ENCODE assay signal across 16 cellular contexts in the genomic region with DNA sequence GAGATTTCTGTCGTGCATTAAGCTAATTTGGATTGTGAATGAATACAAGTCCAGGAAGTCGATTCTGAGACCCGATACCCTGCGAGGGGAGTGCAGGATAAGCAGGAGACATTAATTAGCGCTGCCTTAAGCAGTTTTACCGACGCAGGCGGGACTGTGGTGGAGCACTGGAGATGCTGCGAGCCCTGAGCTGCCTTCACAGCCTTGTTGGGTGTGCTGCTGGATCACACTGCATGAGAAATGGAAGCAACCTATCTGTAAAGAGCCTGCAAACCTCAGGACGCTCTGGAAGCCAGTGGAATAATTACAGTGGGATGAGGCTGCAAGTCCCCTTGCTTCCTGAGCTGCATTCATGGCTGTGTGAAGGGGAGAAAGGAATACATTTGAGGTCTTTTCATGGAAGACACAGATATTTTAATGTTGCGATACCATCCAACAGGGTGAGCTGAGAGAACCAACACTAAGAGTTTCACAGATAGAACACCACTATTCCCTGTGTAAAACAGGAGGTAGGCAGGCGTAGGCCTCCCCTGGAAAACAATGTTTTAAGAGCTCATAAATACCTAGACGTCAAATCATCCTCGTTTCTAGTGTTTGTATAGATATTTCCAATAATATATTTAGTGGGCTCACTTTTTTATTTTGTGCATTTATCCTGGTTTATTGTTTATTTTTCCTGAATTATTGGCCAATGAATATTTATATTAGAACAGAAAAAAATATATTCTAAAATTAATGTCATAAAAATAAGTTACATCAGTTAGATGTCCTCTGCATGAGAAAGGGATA.
DNase-seq lines count a peak whose midpoint lies in the region; ATAC-seq and TF ChIP-seq lines count a peak whose summit lies in the region.
"Had no signal": no experiment of that assay in that cellular context is flagged by ENCODE, and none has a peak within 500 bp of the region (broad histone marks: within the 10 kb centered on the region; RNA-seq: fewer than 3 reads in every experiment).

No MANE protein-coding gene starts in this region.

- H3K27me3 ChIP-seq in WERI-Rb-1 (ENCODE audit: insufficient read depth, low read depth, severe bottlenecking) = no peaks in the 10 kb centered on the region
- H3K27me3 ChIP-seq: gastroesophageal sphincter had no signal

- DNase-seq in DMS153 treated with DMSO at 0.1 percent for 48 hours (lab: John Stamatoyannopoulos, UW; ENCODE audit: unreplicated experiment) (peak; percentile 35), DMS153 (lab: John Stamatoyannopoulos, UW) (no peak), WERI-Rb-1 (peak; percentile 44), hippocampal formation (lab: John Stamatoyannopoulos, UW) (peak; percentile 26 to 51), skeletal muscle cell (ENCODE audit: low read depth) (no peak), lower leg skin (ENCODE audit: low spot score in 2 of 2) (no peak)
- DNase-seq: activated CD8-positive, alpha-beta memory T cell treated with anti-CD3 and anti-CD28 coated beads, Interleukin-2, amount 50 U/mL, for 4 hours; activated naive CD4-positive, alpha-beta T cell treated with anti-CD3 and anti-CD28 coated beads, Interleukin-2, amount 10 ng/mL, durations not matched to agents 7 days and 5 days; NCI-H446; stimulated activated CD4-positive, alpha-beta T cell treated with anti-CD3 and anti-CD28 coated beads, Interleukin-4, amount 100 ng/mL, for 1 hour had no signal

- H3K9me3 ChIP-seq in WERI-Rb-1 (ENCODE audit: severe bottlenecking) = no peaks in the 10 kb centered on the region
- H3K9me3 ChIP-seq: gastroesophageal sphincter had no signal

- no peak for TF ChIP-seq POLR2A in lower leg skin (IDR thresholded peaks at IDR 0.05)

- no peak for TF ChIP-seq CTCF in WERI-Rb-1 (IDR thresholded peaks at IDR 0.05; ENCODE audit: low read depth, low read length)
- no peak for TF ChIP-seq CTCF in lower leg skin (IDR thresholded peaks at IDR 0.05)

- 55 to 64% methylated on average over 14 of the region's 14 CpGs for WGBS in lower leg skin, 2 donors

- H3K36me3 ChIP-seq in WERI-Rb-1 = no peaks in the 10 kb centered on the region
- H3K36me3 ChIP-seq: gastroesophageal sphincter had no signal

- H3K4me3 ChIP-seq in WERI-Rb-1 (ENCODE audit: low read depth, low read length) (peak overlapping the region; percentile 45), skeletal muscle cell (ENCODE audit: low read depth, low read length) (peak overlapping the region; percentile 40), lower leg skin (ENCODE audit: low read depth, poor library complexity, severe bottlenecking) (no peak overlapping the region)

- intact Hi-C loops in lower leg skin (cut with DNase I; ENCODE audit: low total_unique reads) = loop anchor here (1.0 kb wide), 1 partner anchor 43 kb away; no protein-coding TSS in a partner anchor

- H3K27ac ChIP-seq in WERI-Rb-1 = no peak overlapping the region
- H3K27ac ChIP-seq: 22Rv1, gastroesophageal sphincter, parathyroid adenoma had no signal

- no peak for ATAC-seq in HG03280 (IDR thresholded peaks at IDR 0.05; ENCODE audit: unreplicated experiment)
- no peak for ATAC-seq in GM21360 (IDR thresholded peaks at IDR 0.05; ENCODE audit: unreplicated experiment)
- ATAC-seq: activated CD4-positive, CD25-positive, alpha-beta regulatory T cell treated with anti-CD3 and anti-CD28 coated beads, Interleukin-2, amount 50 U/mL, for 24 hours had no signal

Comparison
In these comparisons a context has a peak if more than half of its experiments do, and no peak if none do; other contexts are left out.
1. DNase-seq: peak in DMS153 treated with DMSO at 0.1 percent for 48 hours (single experiment), WERI-Rb-1 (single experiment) and hippocampal formation (2 of 2); none in DMS153 (single experiment), skeletal muscle cell (single experiment) and lower leg skin (0 of 2).